ENCODE assay signal across 1 cellular context in genomic region chr11:93663021-93663420, GRCh38.
TF ChIP-seq lines count a peak whose summit lies in the region.

No MANE protein-coding gene starts in this region.

TF ChIP-seq in GM23338, 12 proteins besides CTCF, POLR2A, EP300 and RAD21 (continued from another document):
- no peak for TF ChIP-seq ZNF462 (CRISPR knock-in tag; IDR thresholded peaks at IDR 0.05)
- TF ChIP-seq JUNB (IDR thresholded peaks at IDR 0.05; ENCODE audit: unreplicated experiment) = no peak
- TF ChIP-seq POLR2AphosphoS5 (IDR thresholded peaks at IDR 0.05; ENCODE audit: low read depth) = no peak
- TF ChIP-seq CREB1 (CRISPR knock-in tag; IDR thresholded peaks at IDR 0.05; ENCODE audit: low read depth) = no peak
- TF ChIP-seq ZNF114 (CRISPR knock-in tag; IDR thresholded peaks at IDR 0.05) = no peak
- no peak for TF ChIP-seq ETS1 (IDR thresholded peaks at IDR 0.05)
